In genomic region chr22:19466126-19466716, GRCh38 we compare ENCODE assay signal across 1 cellular context.
TF ChIP-seq lines count a peak whose summit lies in the region.

No MANE protein-coding gene starts in this region.

TF ChIP-seq in K562, 482 proteins besides CTCF, POLR2A, EP300 and RAD21 (continued from another document and continues in another):
- TF ChIP-seq TBP (optimal IDR thresholded peaks at IDR 0.05; ENCODE audit: low read depth, low read length) (no peak), POLR2AphosphoS5 (IDR thresholded peaks at IDR 0.05; ENCODE audit: control insufficient read depth, insufficient read depth, low read depth, low read length) (no peak), RBM14 (IDR thresholded peaks at IDR 0.05; ENCODE audit: borderline replicate concordance, insufficient read depth, low read depth, low read length) (no peak), ZNF232 (CRISPR knock-in tag; IDR thresholded peaks at IDR 0.05) (no peak), SIN3A (IDR thresholded peaks at IDR 0.05; ENCODE audit: borderline replicate concordance in 2 of 2, control insufficient read depth in 1 of 2, low read depth in 2 of 2, low read length in 2 of 2) (no peak), RNF219 (CRISPR knock-in tag; IDR thresholded peaks at IDR 0.05) (no peak), OTX1 (CRISPR knock-in tag; IDR thresholded peaks at IDR 0.05) (no peak), KDM2B (CRISPR knock-in tag; IDR thresholded peaks at IDR 0.05) (no peak), NFE2L1 (tag; IDR thresholded peaks at IDR 0.05; ENCODE audit: borderline replicate concordance, low read depth) (no peak), MIER1 (IDR thresholded peaks at IDR 0.05; ENCODE audit: low read depth) (no peak), HDGF (IDR thresholded peaks at IDR 0.05) (no peak), AFF4 (CRISPR knock-in tag; IDR thresholded peaks at IDR 0.05) (no peak), NR4A1 (CRISPR knock-in tag; IDR thresholded peaks at IDR 0.05) (no peak), NR4A1 (tag; IDR thresholded peaks at IDR 0.05) (no peak), POLR2G (IDR thresholded peaks at IDR 0.05; ENCODE audit: low read depth, low read length) (peak; percentile 8; the same call in 1 of the 2 replicates), ZNF512 (tag; IDR thresholded peaks at IDR 0.05) (no peak), NCOA6 (IDR thresholded peaks at IDR 0.05) (no peak), ZFP36 (IDR thresholded peaks at IDR 0.05; ENCODE audit: low read depth, low read length, partially characterized antibody) (no peak), FOXO4 (CRISPR knock-in tag; IDR thresholded peaks at IDR 0.05) (no peak), ZC3H4 (CRISPR knock-in tag; IDR thresholded peaks at IDR 0.05; ENCODE audit: borderline replicate concordance) (peak; percentile 91), MLLT1 (IDR thresholded peaks at IDR 0.05) (no peak), E2F5 (CRISPR knock-in tag; IDR thresholded peaks at IDR 0.05) (0 out of 2 replicates have a peak, but pooled peaks have one; percentile 81), KLF13 (tag; IDR thresholded peaks at IDR 0.05; ENCODE audit: borderline replicate concordance, low read depth) (no peak), STAT5B (CRISPR knock-in tag; IDR thresholded peaks at IDR 0.05) (no peak), PPARD (CRISPR knock-in tag; IDR thresholded peaks at IDR 0.05) (no peak), FIP1L1 (IDR thresholded peaks at IDR 0.05; ENCODE audit: low read depth, low read length, poor library complexity, severe bottlenecking) (no peak), HOMEZ (CRISPR knock-in tag; IDR thresholded peaks at IDR 0.05) (no peak), ZNF23 (CRISPR knock-in tag; IDR thresholded peaks at IDR 0.05) (no peak), ARID4B (CRISPR knock-in tag; IDR thresholded peaks at IDR 0.05) (no peak), SNIP1 (IDR thresholded peaks at IDR 0.05; ENCODE audit: low read depth) (no peak), ZNF449 (CRISPR knock-in tag; IDR thresholded peaks at IDR 0.05) (no peak)
